20 cellular contexts compared by ENCODE assay signal in genomic region chr4:75834095-75834771, GRCh38.
DNase-seq lines count a peak whose midpoint lies in the region; ATAC-seq, FAIRE-seq and TF ChIP-seq lines count a peak whose summit lies in the region.
"Had no signal": no experiment of that assay in that cellular context is flagged by ENCODE, and none has a peak within 500 bp of the region (broad histone marks: within the 10 kb centered on the region; RNA-seq: fewer than 3 reads in every experiment).

No MANE protein-coding gene starts in this region.

- no peak overlapping the region for H3K56ac ChIP-seq in IMR-90 (ENCODE audit: extremely low read depth, insufficient read depth, low read length)

- no peak overlapping the region for H3K14ac ChIP-seq in IMR-90 (replicated peaks; ENCODE audit: low read depth, low read length)

- H3K79me2 ChIP-seq in GM12878 (ENCODE audit: control insufficient read depth, insufficient read depth, low read length) = no peaks in the 10 kb centered on the region

- H3K4me3 ChIP-seq in IMR-90 (ENCODE audit: insufficient read depth, low read depth, low read length) (no peak overlapping the region), GM12878 (no peak overlapping the region), foreskin fibroblast (ENCODE audit: low read depth in 1 of 2, low read length in 2 of 2) (no peak overlapping the region)
- H3K4me3 ChIP-seq: BLaER1 treated with 17β-estradiol and CSF1 and Interleukin-3, amounts not matched to agents 10 nM and 100 nM had no signal

- POLR2A ChIA-PET in IMR-90 (lab: Charles Lee; ENCODE audit: unreplicated experiment) (interaction anchor here (0.6 kb wide), 1 partner anchor 188 kb away, joined by 3 read pairs; no protein-coding TSS in a partner anchor), GM12878 (lab: Charles Lee) (no interaction called here)

- no peak overlapping the region for H2BK20ac ChIP-seq in IMR-90 (ENCODE audit: low read depth, low read length)

- DNase-seq in EH (ENCODE audit: low read depth) (peak; percentile 13), IMR-90 (no peak), GM12878 (ENCODE audit: low read depth, low spot score) (no peak), foreskin fibroblast (peak; percentile 43 to 62), urothelium cell line (ENCODE audit: low spot score) (no peak), T-helper 9 cell (no peak)
- no peak for DNase-seq in activated CD8-positive, alpha-beta memory T cell treated with anti-CD3 and anti-CD28 coated beads for 24 hours
- DNase-seq: Calu3; CD8-positive, alpha-beta T cell; EL; H7; NCI-H1417 treated with DMSO at 0.1 percent for 48 hours; NCI-H1930; NCI-H526; SW 1271 had no signal

- H4K5ac ChIP-seq in IMR-90 (ENCODE audit: low read depth, low read length) = no peak overlapping the region

- H3K18ac ChIP-seq in IMR-90 (ENCODE audit: low read depth, low read length) = no peak overlapping the region

- no peaks in the 10 kb centered on the region for H3K27me3 ChIP-seq in IMR-90 (ENCODE audit: control insufficient read depth, insufficient read depth, low read length)
- no peaks in the 10 kb centered on the region for H3K27me3 ChIP-seq in GM12878 (replicated peaks in 1 of 2; ENCODE audit: control insufficient read depth in 2 of 2, insufficient read depth in 2 of 2, low read length in 1 of 2)
- H3K27me3 ChIP-seq: BLaER1 treated with 17β-estradiol and CSF1 and Interleukin-3, amounts not matched to agents 10 nM and 100 nM had no signal

- no peaks in the 10 kb centered on the region for H3K9me1 ChIP-seq in IMR-90 (ENCODE audit: insufficient read depth, low read length)

- dilution Hi-C loops in IMR-90 (cut with HindIII; ENCODE audit: low sequenced_read_pairs, unreplicated experiment) = no loop called here

- H2BK5ac ChIP-seq in IMR-90 (ENCODE audit: low read depth, low read length, poor library complexity, severe bottlenecking) = no peak overlapping the region

- H3K4me2 ChIP-seq in IMR-90 (ENCODE audit: low read depth, low read length) (no peak overlapping the region), GM12878 (ENCODE audit: control insufficient read depth, insufficient read depth) (no peak overlapping the region)
- H3K4me2 ChIP-seq: BLaER1 treated with 17β-estradiol and CSF1 and Interleukin-3, amounts not matched to agents 10 nM and 100 nM had no signal

- FAIRE-seq in GM12878 (lab: Jason Lieb, UNC) (no peak), urothelium cell line (lab: Jason Lieb, UNC) (no peak)
- FAIRE-seq: GM12891, HTR-8/SVneo, RCC 7860 had no signal

- RAD21 ChIA-PET in GM12878 (lab: Charles Lee; ENCODE audit: unreplicated experiment) = interaction anchor here (0.6 kb wide), 1 partner anchor 93 kb away, joined by 3 read pairs; no protein-coding TSS in a partner anchor

- no peak overlapping the region for H4K91ac ChIP-seq in IMR-90 (ENCODE audit: insufficient read depth, low read depth, low read length)

- H3K9ac ChIP-seq in IMR-90 (ENCODE audit: low read depth, low read length) = no peak overlapping the region
- H3K9ac ChIP-seq in GM12878 (ENCODE audit: control insufficient read depth, insufficient read depth, low read length) = no peak overlapping the region
- H3K9ac ChIP-seq: BLaER1 treated with 17β-estradiol and CSF1 and Interleukin-3, amounts not matched to agents 10 nM and 100 nM had no signal

- no peaks in the 10 kb centered on the region for H3K79me1 ChIP-seq in IMR-90 (ENCODE audit: low read depth in 1 of 2, low read length in 2 of 2)

- no peak for TF ChIP-seq EP300 in GM12878 (IDR thresholded peaks at IDR 0.05; ENCODE audit: borderline replicate concordance in 1 of 2, control insufficient read depth in 1 of 2, low read depth in 2 of 2, low read length in 2 of 2)

- H4K20me1 ChIP-seq in IMR-90 (ENCODE audit: insufficient read depth, low read length) (no peaks in the 10 kb centered on the region), GM12878 (ENCODE audit: control insufficient read depth, insufficient read depth) (no peaks in the 10 kb centered on the region)
- H4K20me1 ChIP-seq: BLaER1 treated with 17β-estradiol and CSF1 and Interleukin-3, amounts not matched to agents 10 nM and 100 nM had no signal

- H2BK15ac ChIP-seq in IMR-90 (ENCODE audit: low read depth, low read length) = no peak overlapping the region

- H2AFZ ChIP-seq in IMR-90 (replicated peaks; ENCODE audit: low read length, poor library complexity) = no peak overlapping the region
- H2AFZ ChIP-seq in GM12878 (ENCODE audit: control insufficient read depth, low read depth, low read length) = no peak overlapping the region

- no peak overlapping the region for H4K8ac ChIP-seq in IMR-90 (ENCODE audit: low read depth in 2 of 2, low read length in 2 of 2)

- no peak overlapping the region for H3K23ac ChIP-seq in IMR-90 (ENCODE audit: low read depth, low read length)

- H3K27ac ChIP-seq in IMR-90 (ENCODE audit: insufficient read depth, low read length) = no peak overlapping the region
- no peak overlapping the region for H3K27ac ChIP-seq in GM12878 (ENCODE audit: control insufficient read depth, insufficient read depth)
- H3K27ac ChIP-seq: BLaER1 treated with 17β-estradiol and CSF1 and Interleukin-3, amounts not matched to agents 10 nM and 100 nM had no signal

- intact Hi-C loops in IMR-90 (cut with micrococcal nuclease) = no loop called here
- intact Hi-C loops in GM12878 (cut with micrococcal nuclease; ENCODE audit: unreplicated experiment) = no loop called here

- in situ Hi-C loops in IMR-90 (cut with MboI; ENCODE audit: low sequenced_read_pairs) (no loop called here), GM12878 (cut with MboI) (no loop called here)

- no peak overlapping the region for H3K4ac ChIP-seq in IMR-90 (ENCODE audit: low read depth, low read length)

- CTCF ChIA-PET in IMR-90 (lab: Yijun Ruan, JAX) = interaction anchor here (0.7 kb wide), 1 partner anchor 14 kb away, joined by 3 read pairs; no protein-coding TSS in a partner anchor
- CTCF ChIA-PET in GM12878 (lab: Yijun Ruan, JAX) = interaction anchor here (0.6 to 2.2 kb wide), 4 partner anchors 11 to 578 kb away, joined by 3 to 12 read pairs (median 4); no protein-coding TSS in a partner anchor

- no peak overlapping the region for H2AK5ac ChIP-seq in IMR-90 (ENCODE audit: low read depth, low read length)

- SMC1A ChIA-PET in GM12878 (lab: Charles Lee; ENCODE audit: uncharacterized antibody, unreplicated experiment) = no interaction called here

- no peak overlapping the region for H2AK9ac ChIP-seq in IMR-90 (replicated peaks; ENCODE audit: low read depth, low read length, poor library complexity)

- TF ChIP-seq POLR2A in IMR-90 (IDR thresholded peaks at IDR 0.05; ENCODE audit: low read depth, low read length) (no peak), GM12878 (IDR thresholded peaks at IDR 0.05; ENCODE audit: low read depth, low read length) (no peak)

- no peak overlapping the region for H2BK120ac ChIP-seq in IMR-90 (ENCODE audit: low read depth, low read length)

- no TSS peak for BruUV-seq in IMR-90 (replicated peaks; lab: Mats Ljungman, UMichigan)
- BruUV-seq in GM12878 (replicated peaks; lab: Mats Ljungman, UMichigan) = no TSS peak

- H3K9me3 ChIP-seq in IMR-90 (ENCODE audit: control insufficient read depth, insufficient read depth, low read length) = peaks cover 2% of the 10 kb centered on the region; the same call in 1 of the 2 replicates
- no peaks in the 10 kb centered on the region for H3K9me3 ChIP-seq in GM12878 (replicated peaks; ENCODE audit: control insufficient read depth, insufficient read depth, low read length)

- TF ChIP-seq RAD21 in IMR-90 (IDR thresholded peaks at IDR 0.05; ENCODE audit: low read length) = no peak
- no peak for TF ChIP-seq RAD21 in GM12878 (IDR thresholded peaks at IDR 0.05; ENCODE audit: insufficient read depth, low read depth, low read length)

- 83% methylated on average over 1 of the region's 1 CpG; no CpG with 5 or more reads in 1 of the 2 experiments for WGBS in IMR-90 (ENCODE audit: extremely low coverage in 2 of 2, insufficient read length in 1 of 2), 2 experiments
- WGBS in GM12878 (ENCODE audit: insufficient coverage, insufficient replicate concordance, low lambda C conversion rate, missing lambda C conversion rate) = 5% methylated on average over 1 of the region's 1 CpG

- no peaks in the 10 kb centered on the region for H3K36me3 ChIP-seq in IMR-90 (ENCODE audit: control insufficient read depth, insufficient read depth, low read length)
- H3K36me3 ChIP-seq in GM12878 (ENCODE audit: control insufficient read depth in 2 of 2, insufficient read depth in 2 of 2, low read length in 1 of 2) = no peaks in the 10 kb centered on the region
- H3K36me3 ChIP-seq: BLaER1 treated with 17β-estradiol and CSF1 and Interleukin-3, amounts not matched to agents 10 nM and 100 nM had no signal

- 0 out of 2 replicates have a peak, but pooled peaks have one; percentile 24 for ATAC-seq in IMR-90 (ENCODE audit: low read depth)
- ATAC-seq in GM12878 = no peak
- ATAC-seq: CD8-positive, alpha-beta T cell; Right ventricle myocardium inferior had no signal

- no peaks in the 10 kb centered on the region for H3K4me1 ChIP-seq in IMR-90 (ENCODE audit: control insufficient read depth, insufficient read depth, low read length)
- H3K4me1 ChIP-seq in GM12878 (ENCODE audit: control insufficient read depth, insufficient read depth, low read length) = no peaks in the 10 kb centered on the region

- TF ChIP-seq CTCF in IMR-90 (conservative IDR thresholded peaks at IDR 0.05; ENCODE audit: low read depth, low read length) (no peak), GM12878 (IDR thresholded peaks at IDR 0.05 in 2 of 3, conservative IDR thresholded peaks at IDR 0.05 in 1 of 3; ENCODE audit: control insufficient read depth in 2 of 3, extremely low read depth in 1 of 3, insufficient read depth in 1 of 3, low read depth in 3 of 3, low read length in 3 of 3) (no peak), foreskin fibroblast (IDR thresholded peaks at IDR 0.05; ENCODE audit: low read depth, low read length) (no peak)

TF ChIP-seq in IMR-90, 13 proteins besides CTCF, POLR2A, EP300 and RAD21 (continues in another document):
- TF ChIP-seq RFX5 (IDR thresholded peaks at IDR 0.05; ENCODE audit: low read depth, low read length) (no peak), RCOR1 (IDR thresholded peaks at IDR 0.05; ENCODE audit: insufficient replicate concordance, low read length) (no peak), CHD1 (IDR thresholded peaks at IDR 0.05; ENCODE audit: low read depth, low read length) (no peak), MAFK (IDR thresholded peaks at IDR 0.05; ENCODE audit: low read depth, low read length) (no peak), NFE2L2 (IDR thresholded peaks at IDR 0.05; ENCODE audit: low read depth, low read length) (no peak), CEBPB (IDR thresholded peaks at IDR 0.05; ENCODE audit: low read depth, low read length) (no peak)

TF ChIP-seq in GM12878, 131 proteins besides CTCF, POLR2A, EP300 and RAD21:
- no peak for TF ChIP-seq TAF1 (IDR thresholded peaks at IDR 0.05; ENCODE audit: borderline replicate concordance, low read depth, low read length)
- TF ChIP-seq YY1 (IDR thresholded peaks at IDR 0.05; ENCODE audit: low read depth, low read length) = 0 out of 2 replicates have a peak, but pooled peaks have one; percentile 24

Comparison
In these comparisons a context has a peak if more than half of its experiments do, and no peak if none do; other contexts are left out.
1. DNase-seq: peak in EH (single experiment) and foreskin fibroblast (2 of 2); none in IMR-90 (single experiment), GM12878 (single experiment), activated CD8-positive, alpha-beta memory T cell treated with anti-CD3 and anti-CD28 coated beads for 24 hours (single experiment), urothelium cell line (single experiment) and T-helper 9 cell (single experiment).